In the genomic region with DNA sequence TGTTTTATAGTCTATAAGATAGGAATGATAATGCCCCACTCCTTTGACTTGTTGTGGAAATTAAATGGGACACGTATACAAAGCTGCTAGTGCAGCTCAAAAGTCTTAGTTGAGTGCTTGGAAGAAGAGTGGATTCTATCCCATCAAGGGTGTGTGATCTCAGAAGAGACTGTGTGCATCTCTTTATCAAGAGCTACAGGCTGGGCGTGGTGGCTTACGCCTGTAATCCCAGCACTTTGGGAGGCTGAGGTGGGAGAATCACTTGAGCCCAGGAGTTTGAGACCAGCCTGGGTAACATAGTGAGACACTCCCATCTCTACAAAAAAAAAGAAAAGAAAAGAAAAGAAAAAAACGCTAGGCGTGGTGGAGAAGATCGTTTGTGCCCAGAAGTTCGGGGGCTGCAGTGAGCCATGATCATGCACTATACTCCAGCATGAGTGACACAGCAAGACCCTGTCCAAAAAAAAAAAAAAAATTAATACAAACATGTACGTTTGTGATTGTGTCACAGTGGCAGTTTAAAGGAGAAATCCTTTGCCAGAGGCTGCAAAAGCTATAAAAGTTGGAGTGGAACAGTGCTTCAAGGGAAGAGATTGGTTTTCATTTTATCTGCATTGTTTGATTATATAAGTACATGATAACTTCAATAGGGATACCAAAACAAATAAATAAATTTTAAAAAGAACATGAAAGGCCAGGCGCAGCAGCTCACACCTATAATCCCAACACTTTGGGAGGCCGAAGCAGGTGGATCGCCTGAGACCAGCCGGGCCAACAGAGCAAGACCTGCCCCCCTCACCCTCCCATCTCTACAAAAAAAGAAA, we compare ENCODE assay signal across 8 cellular contexts. TPM values are rescaled to one million over a fixed set of nuclear protein-coding genes. Genes with fewer than 3 reads are reported as not detected.
DNase-seq lines count a peak whose midpoint lies in the region; ATAC-seq and TF ChIP-seq lines count a peak whose summit lies in the region.

No MANE protein-coding gene starts in this region.

- peaks cover 15% of the 10 kb centered on the region for H3K36me3 Mint-ChIP-seq in MCF 10A (ENCODE audit: insufficient read depth, unreplicated experiment)

- DNase-seq in AG04449 (ENCODE audit: low read depth, low spot score) (no peak), MCF 10A (ENCODE audit: unreplicated experiment) (no peak), HK-2 (ENCODE audit: unreplicated experiment) (no peak), DMS53 treated with DMSO at 0.1 percent for 48 hours (lab: John Stamatoyannopoulos, UW; ENCODE audit: unreplicated experiment) (no peak)
- no peak for DNase-seq in Jurkat, Clone E6-1 (ENCODE audit: low read depth, low spot score)

- H3K4me3 Mint-ChIP-seq in MCF 10A (ENCODE audit: unreplicated experiment), result peak overlapping the region; percentile 83

- no peaks in the 10 kb centered on the region for H3K9me3 Mint-ChIP-seq in MCF 10A (ENCODE audit: unreplicated experiment)

- no peaks in the 10 kb centered on the region for H3K9me3 ChIP-seq in mucosa of rectum (ENCODE audit: control insufficient read depth in 2 of 2, low read length in 2 of 2)

- intact Hi-C loops in MCF 10A (cut with micrococcal nuclease), result loop anchor here (5.0 kb wide), 1 partner anchor 95 kb away; the partner anchor contains the start of gene MAP2K1

- TF ChIP-seq CTCF in AG04449 (IDR thresholded peaks at IDR 0.05; ENCODE audit: insufficient read depth, low read length, missing control alignments) (no peak), MCF 10A (IDR thresholded peaks at IDR 0.05; ENCODE audit: unreplicated experiment) (no peak)

- peaks cover 11% of the 10 kb centered on the region for H3K4me1 Mint-ChIP-seq in MCF 10A (ENCODE audit: insufficient read depth, unreplicated experiment)

- H3K9ac ChIP-seq in mucosa of rectum (ENCODE audit: low read depth in 1 of 2, low read length in 2 of 2), result peak overlapping the region; percentile 76 to 80

- no peaks in the 10 kb centered on the region for H3K27me3 ChIP-seq in mucosa of rectum (ENCODE audit: control insufficient read depth in 2 of 2, insufficient read depth in 2 of 2, low read length in 2 of 2)

- BruUV-seq in MCF 10A (replicated peaks; lab: Mats Ljungman, UMichigan), result TSS peak; percentile 60

- H3K27ac Mint-ChIP-seq in MCF 10A (ENCODE audit: low read depth, unreplicated experiment), result peak overlapping the region; percentile 75

- POLR2A ChIA-PET in AG04449 (lab: Yijun Ruan, JAX), result no interaction called here
- POLR2A ChIA-PET in MCF 10A (lab: Yijun Ruan, JAX), result interaction anchor here (0.6 to 3.5 kb wide), 19 partner anchors 9 to 682 kb away, joined by 3 to 28 read pairs (median 5); partner anchors contain the start of genes DENND4A, INTS14, MAP2K1 and RAB11A

- no peaks in the 10 kb centered on the region for H3K27me3 Mint-ChIP-seq in MCF 10A (ENCODE audit: insufficient read depth, unreplicated experiment)

- no peak overlapping the region for H3K27ac ChIP-seq in mucosa of rectum (ENCODE audit: low read depth in 2 of 2, low read length in 2 of 2)

- peaks cover 14 to 20% of the 10 kb centered on the region in 2 donors for H3K4me1 ChIP-seq in mucosa of rectum (ENCODE audit: control insufficient read depth in 2 of 2, insufficient read depth in 2 of 2, low read length in 2 of 2)

- H3K4me3 ChIP-seq in AG04449 (ENCODE audit: low read depth, low read length) (peak overlapping the region; percentile 64), mucosa of rectum (ENCODE audit: low read length in 2 of 2) (peak overlapping the region; percentile 64 to 82)
- H3K4me3 ChIP-seq in Jurkat, Clone E6-1 (ENCODE audit: low read length), result peak overlapping the region; percentile 72

- no peak for ATAC-seq in GM18907 (IDR thresholded peaks at IDR 0.05; ENCODE audit: unreplicated experiment)
- no peak for ATAC-seq in GM19035 (IDR thresholded peaks at IDR 0.05; ENCODE audit: unreplicated experiment)

- no peaks in the 10 kb centered on the region for H3K36me3 ChIP-seq in mucosa of rectum (ENCODE audit: control insufficient read depth in 2 of 2, insufficient read depth in 2 of 2, low read length in 2 of 2)

- CTCF ChIA-PET in AG04449 (lab: Yijun Ruan, JAX) (interaction anchor here (0.7 to 1.2 kb wide), 4 partner anchors 8 to 206 kb away, joined by 3 to 7 read pairs (median 3); partner anchors contain the start of gene SNAPC5), MCF 10A (lab: Yijun Ruan, JAX) (interaction anchor here (0.6 to 1.1 kb wide), 4 partner anchors 44 to 653 kb away, joined by 3 to 6 read pairs (median 4); no protein-coding TSS in a partner anchor)

RNA-seq across cellular contexts. Expression of gene DIS3L, which starts 0.9 kb away (rescaled TPM):
- polyA plus RNA-seq in Jurkat, Clone E6-1 (2012; ENCODE audit: insufficient read depth, insufficient read length), result 25.5 TPM
- total RNA-seq in MCF 10A (2022), result 35.6 and 42.8 TPM in 2 replicates

RNA-seq across cellular contexts. Expression of gene MEGF11, which starts 38.9 kb away (rescaled TPM):
- not detected for polyA plus RNA-seq in Jurkat, Clone E6-1 (2012; ENCODE audit: insufficient read depth, insufficient read length)
- 0.09 and 0.39 TPM in 2 replicates for total RNA-seq in MCF 10A (2022)
